ENCODE assay signal across 18 cellular contexts in genomic region chr16:50606431-50607050, GRCh38. TPM values are rescaled to one million over a fixed set of nuclear protein-coding genes. Genes with fewer than 3 reads are reported as not detected.
DNase-seq lines count a peak whose midpoint lies in the region; ATAC-seq and TF ChIP-seq lines count a peak whose summit lies in the region.
"Had no signal": no experiment of that assay in that cellular context is flagged by ENCODE, and none has a peak within 500 bp of the region (broad histone marks: within the 10 kb centered on the region; RNA-seq: fewer than 3 reads in every experiment).

No MANE protein-coding gene starts in this region.

- TF ChIP-seq POLR2A in esophagus squamous epithelium (IDR thresholded peaks at IDR 0.05) = no peak

- peak overlapping the region in 3 of 4 donors; percentile 80 to 88 (median 85) for H3K27ac ChIP-seq in esophagus squamous epithelium
- no peak overlapping the region for H3K27ac ChIP-seq in neural progenitor cell
- H3K27ac ChIP-seq: 22Rv1, RWPE1, SJSA1 had no signal

- H4K20me1 ChIP-seq in neural progenitor cell (ENCODE audit: low read depth) = peaks cover 24% of the 10 kb centered on the region

- no peak for TF ChIP-seq CTCF in esophagus squamous epithelium (IDR thresholded peaks at IDR 0.05)
- TF ChIP-seq CTCF in neural progenitor cell (IDR thresholded peaks at IDR 0.05) = no peak
- no peak for TF ChIP-seq CTCF in type B pancreatic cell (conservative IDR thresholded peaks at IDR 0.05)

- DNase-seq in NCI-H146 (lab: John Stamatoyannopoulos, UW) = peak; percentile 5
- DNase-seq in NCI-H146 treated with DMSO at 0.1 percent for 48 hours (lab: John Stamatoyannopoulos, UW; ENCODE audit: unreplicated experiment) = no peak
- no peak for DNase-seq in esophagus squamous epithelium (lab: John Stamatoyannopoulos, UW)
- peak; percentile 29 for DNase-seq in neural progenitor cell (ENCODE audit: low spot score)
- no peak for DNase-seq in type B pancreatic cell (ENCODE audit: extremely low spot score, unreplicated experiment)
- no peak for DNase-seq in kidney tubule cell (ENCODE audit: low spot score)
- DNase-seq: CD8-positive, alpha-beta memory T cell; DMS 273 treated with DMSO at 0.1 percent for 48 hours; Karpas-422; MM.1S; NCI-H1105; NCI-H1930; NCI-H526 treated with DMSO at 0.1 percent for 48 hours had no signal

- H3K9me3 ChIP-seq in esophagus squamous epithelium (no peaks in the 10 kb centered on the region), neural progenitor cell (ENCODE audit: low read depth) (no peaks in the 10 kb centered on the region)
- H3K9me3 ChIP-seq: SJSA1 had no signal

- H3K36me3 Mint-ChIP-seq in neural progenitor cell (peaks cover 7% of the 10 kb centered on the region), type B pancreatic cell (peaks cover 2% of the 10 kb centered on the region)
- H3K36me3 Mint-ChIP-seq: CD8-positive, alpha-beta memory T cell had no signal

- peaks cover 20% of the 10 kb centered on the region for H3F3A ChIP-seq in neural progenitor cell (ENCODE audit: low read depth)

- H3K4me3 ChIP-seq in esophagus squamous epithelium (no peak overlapping the region), neural progenitor cell (peak overlapping the region; percentile 8)
- H3K4me3 ChIP-seq: SJSA1 had no signal

- peaks cover 11 to 65% (median 33%) of the 10 kb centered on the region in 3 donors for H3K4me1 ChIP-seq in esophagus squamous epithelium
- H3K4me1 ChIP-seq in neural progenitor cell = peaks cover 33% of the 10 kb centered on the region

- peak overlapping the region; percentile 52 for H3K4me2 ChIP-seq in neural progenitor cell

- H2AFZ ChIP-seq in neural progenitor cell (replicated peaks) = no peak overlapping the region

- H3K4me1 Mint-ChIP-seq in neural progenitor cell = peaks cover 73% of the 10 kb centered on the region
- peaks cover 43% of the 10 kb centered on the region for H3K4me1 Mint-ChIP-seq in type B pancreatic cell (ENCODE audit: unreplicated experiment)

- intact Hi-C loops in esophagus squamous epithelium (cut with DNase I) = no loop called here

- H3K4me3 Mint-ChIP-seq in neural progenitor cell (peak overlapping the region; percentile 8), type B pancreatic cell (no peak overlapping the region)
- H3K4me3 Mint-ChIP-seq: CD8-positive, alpha-beta memory T cell had no signal

- no peak overlapping the region for H3K9ac ChIP-seq in neural progenitor cell

- H3K27me3 ChIP-seq in esophagus squamous epithelium (no peaks in the 10 kb centered on the region), neural progenitor cell (peaks cover 24% of the 10 kb centered on the region)
- H3K27me3 ChIP-seq: SJSA1 had no signal

- H3K9me3 Mint-ChIP-seq in neural progenitor cell (no peaks in the 10 kb centered on the region), type B pancreatic cell (no peaks in the 10 kb centered on the region)
- H3K9me3 Mint-ChIP-seq: CD8-positive, alpha-beta memory T cell had no signal

- H3K27ac Mint-ChIP-seq in neural progenitor cell (peak overlapping the region; percentile 21), type B pancreatic cell (peak overlapping the region; percentile 42)

- ATAC-seq in HG02763 (IDR thresholded peaks at IDR 0.05; ENCODE audit: unreplicated experiment) = no peak
- no peak for ATAC-seq in HG03095 (IDR thresholded peaks at IDR 0.05; ENCODE audit: unreplicated experiment)

- H3K27me3 Mint-ChIP-seq in neural progenitor cell (ENCODE audit: insufficient read depth, low read depth) (peaks cover 7% of the 10 kb centered on the region), type B pancreatic cell (no peaks in the 10 kb centered on the region)
- H3K27me3 Mint-ChIP-seq: CD8-positive, alpha-beta memory T cell had no signal

- H3K79me2 ChIP-seq in neural progenitor cell (ENCODE audit: low read depth) = no peaks in the 10 kb centered on the region

- peaks cover 0 to 4% (median 0%) of the 10 kb centered on the region in 3 donors for H3K36me3 ChIP-seq in esophagus squamous epithelium
- no peaks in the 10 kb centered on the region for H3K36me3 ChIP-seq in neural progenitor cell
- H3K36me3 ChIP-seq: SJSA1 had no signal

- 60 to 78% methylated on average over 5 to 6 of the region's 17 CpGs for WGBS in esophagus squamous epithelium, 2 donors

RNA-seq across cellular contexts. Expression of gene NKD1, which starts 58.3 kb away (rescaled TPM):
- total RNA-seq in esophagus squamous epithelium (10 to 100 TPM in 1 of 4 donors, 1 to 10 TPM in 3; 1.1 to 10.5 (median 3.1) TPM), neural progenitor cell (ENCODE audit: low replicate concordance) (3.3 and 5.3 TPM in 2 replicates), type B pancreatic cell (ENCODE audit: low replicate concordance) (33.8 and 43.2 TPM in 2 replicates)

Comparison
In these comparisons a context has a peak if more than half of its experiments do, and no peak if none do; other contexts are left out.
1. DNase-seq: peak in NCI-H146 (single experiment) and neural progenitor cell (single experiment); none in NCI-H146 treated with DMSO at 0.1 percent for 48 hours (single experiment), esophagus squamous epithelium (single experiment), type B pancreatic cell (single experiment) and kidney tubule cell (single experiment).